In genomic region chr16:84922351-84923135, GRCh38 we compare ENCODE assay signal across 9 cellular contexts.
DNase-seq lines count a peak whose midpoint lies in the region; ATAC-seq and TF ChIP-seq lines count a peak whose summit lies in the region.
"Had no signal": no experiment of that assay in that cellular context is flagged by ENCODE, and none has a peak within 500 bp of the region (broad histone marks: within the 10 kb centered on the region; RNA-seq: fewer than 3 reads in every experiment).

No MANE protein-coding gene starts in this region.

- intact Hi-C loops in esophagus squamous epithelium (cut with DNase I) (no loop called here), transverse colon (cut with DNase I; ENCODE audit: low total_unique reads) (no loop called here)

- H3K4me3 ChIP-seq in esophagus squamous epithelium = no peak overlapping the region
- no peak overlapping the region for H3K4me3 ChIP-seq in muscle layer of colon (ENCODE audit: low read depth in 1 of 2, low read length in 2 of 2)
- H3K4me3 ChIP-seq in transverse colon = no peak overlapping the region

- no peak overlapping the region for H3K9ac ChIP-seq in muscle layer of colon (ENCODE audit: low read length)

- ATAC-seq in HG03460 (IDR thresholded peaks at IDR 0.05; ENCODE audit: unreplicated experiment) (no peak), GM19328 (IDR thresholded peaks at IDR 0.05; ENCODE audit: unreplicated experiment) (no peak), GM18511 (IDR thresholded peaks at IDR 0.05; ENCODE audit: unreplicated experiment) (no peak)

- TF ChIP-seq CTCF in esophagus squamous epithelium (IDR thresholded peaks at IDR 0.05) (no peak), transverse colon (IDR thresholded peaks at IDR 0.05) (no peak)

- H3K4me1 ChIP-seq in esophagus squamous epithelium (peaks cover 5 to 48% (median 16%) of the 10 kb centered on the region in 3 donors), muscle layer of colon (ENCODE audit: insufficient read depth, low read length) (peaks cover 32% of the 10 kb centered on the region), transverse colon (peaks cover 3 to 22% (median 12%) of the 10 kb centered on the region in 4 donors)

- H3K9me3 ChIP-seq in esophagus squamous epithelium (no peaks in the 10 kb centered on the region), muscle layer of colon (ENCODE audit: low read length) (no peaks in the 10 kb centered on the region), transverse colon (no peaks in the 10 kb centered on the region)

- WGBS in esophagus squamous epithelium, 2 donors = 38 to 82% methylated on average over 3 to 6 of the region's 19 CpGs
- 46% methylated on average over 19 of the region's 19 CpGs; no CpG with 5 or more reads in 1 of the 2 donors for WGBS in transverse colon (ENCODE audit: low coverage in 1 of 2), 2 donors

- no peak for TF ChIP-seq POLR2A in esophagus squamous epithelium (IDR thresholded peaks at IDR 0.05)
- no peak for TF ChIP-seq POLR2A in transverse colon (IDR thresholded peaks at IDR 0.05)

- in situ Hi-C loops in transverse colon (cut with MboI; ENCODE audit: low pct_ligation_motif_present in 1 of 4, low pct_unique_long_range_greater_than_20kb in 1 of 4, low sequenced_read_pairs in 3 of 4) = no loop called here

- peaks cover 0 to 13% (median 0%) of the 10 kb centered on the region in 4 donors for H3K27me3 ChIP-seq in esophagus squamous epithelium
- no peaks in the 10 kb centered on the region for H3K27me3 ChIP-seq in muscle layer of colon (ENCODE audit: control insufficient read depth in 1 of 2, insufficient read depth in 2 of 2, low read length in 2 of 2)
- H3K27me3 ChIP-seq in transverse colon = no peaks in the 10 kb centered on the region

- H3K27ac ChIP-seq in esophagus squamous epithelium (peak overlapping the region; percentile 17 to 84 (median 76)), muscle layer of colon (ENCODE audit: low read depth, low read length) (peak overlapping the region; percentile 47), transverse colon (peak overlapping the region; percentile 62 to 82 (median 76))

- H3K36me3 ChIP-seq in esophagus squamous epithelium (no peaks in the 10 kb centered on the region), muscle layer of colon (ENCODE audit: insufficient read depth, low read length) (no peaks in the 10 kb centered on the region), transverse colon (no peaks in the 10 kb centered on the region)

- TF ChIP-seq EP300 in transverse colon (IDR thresholded peaks at IDR 0.05; ENCODE audit: low read depth) = peak; percentile 34

- DNase-seq in NCI-H1436 (lab: John Stamatoyannopoulos, UW) = peak; percentile 10
- no peak for DNase-seq in NCI-H1436 treated with DMSO at 0.1 percent for 48 hours (lab: John Stamatoyannopoulos, UW)
- DNase-seq in esophagus squamous epithelium (lab: John Stamatoyannopoulos, UW) = no peak
- peak; percentile 63 for DNase-seq in transverse colon
- DNase-seq: NCI-H1048 had no signal

Comparison
In these comparisons a context has a peak if more than half of its experiments do, and no peak if none do; other contexts are left out.
1. DNase-seq: peak in NCI-H1436 (single experiment) and transverse colon (single experiment); none in NCI-H1436 treated with DMSO at 0.1 percent for 48 hours (single experiment) and esophagus squamous epithelium (single experiment).
2. Peak in every context shown above with its lines, with median percentiles within 50 percentile points of each other: H3K27ac ChIP-seq.